ENCODE assay signal across 26 cellular contexts in genomic region chr18:48578289-48578688, GRCh38.
"Had no signal": no experiment of that assay in that cellular context is flagged by ENCODE, and none has a peak within 500 bp of the region (broad histone marks: within the 10 kb centered on the region; RNA-seq: fewer than 3 reads in every experiment).

No MANE protein-coding gene starts in this region.

- H3K4me3 ChIP-seq: coronary artery, esophagus squamous epithelium, gastrocnemius medialis, heart right ventricle, left lung, lower lobe of right lung had no signal

- H3K27ac Mint-ChIP-seq: effector memory CD8-positive, alpha-beta T cell; endodermal cell; naive thymus-derived CD4-positive, alpha-beta T cell had no signal

- H3K9me3 ChIP-seq: esophagus squamous epithelium, gastrocnemius medialis, lower lobe of right lung had no signal

- FAIRE-seq: endometrium, islet of Langerhans, keratinocyte had no signal

- H3K4me3 Mint-ChIP-seq: effector memory CD8-positive, alpha-beta T cell; endodermal cell; naive thymus-derived CD4-positive, alpha-beta T cell had no signal

- H3K36me3 ChIP-seq: gastrocnemius medialis, lower lobe of right lung had no signal

- DNase-seq: dermis blood vessel endothelial cell; effector CD8-positive, alpha-beta T cell; effector memory CD8-positive, alpha-beta T cell; endodermal cell; erythroblast; esophagus squamous epithelium; foreskin fibroblast; foreskin melanocyte; gastrocnemius medialis; glutamatergic neuron; head of caudate nucleus; heart right ventricle; hippocampal formation; left cardiac atrium; left lung; left ventricle myocardium superior; lower lobe of right lung; mesenchymal stem cell; midbrain; naive thymus-derived CD4-positive, alpha-beta T cell had no signal

- ATAC-seq: effector memory CD8-positive, alpha-beta T cell; esophagus mucosa; gastrocnemius medialis; heart right ventricle; left cardiac atrium; left lung; left ventricle myocardium superior; lower lobe of right lung; naive thymus-derived CD4-positive, alpha-beta T cell had no signal

- H3K36me3 Mint-ChIP-seq: naive thymus-derived CD4-positive, alpha-beta T cell had no signal

- H3K4me1 ChIP-seq: left lung, lower lobe of right lung had no signal

- H3K9me3 Mint-ChIP-seq: effector memory CD8-positive, alpha-beta T cell had no signal

- H3K27ac ChIP-seq: coronary artery, epithelial cell of prostate, esophagus squamous epithelium, gastrocnemius medialis, heart right ventricle, left lung, lower lobe of right lung had no signal

- H3K27me3 ChIP-seq: esophagus squamous epithelium, gastrocnemius medialis, heart right ventricle, left lung had no signal
